ENCODE assay signal across 9 cellular contexts in genomic region chr6:117555882-117556498, GRCh38.
A peak's percentile ranks its signal among the peaks of the same experiment; 100 is the strongest.
DNase-seq lines count a peak whose midpoint lies in the region; ATAC-seq, FAIRE-seq and TF ChIP-seq lines count a peak whose summit lies in the region.
"Had no signal": no experiment of that assay in that cellular context is flagged by ENCODE, and none has a peak within 500 bp of the region (broad histone marks: within the 10 kb centered on the region; RNA-seq: fewer than 3 reads in every experiment).

No MANE protein-coding gene starts in this region.

- peak overlapping the region; percentile 95 for H3K27ac ChIP-seq in RWPE2 (ENCODE audit: poor library complexity, severe bottlenecking)

- H3K4me3 Mint-ChIP-seq in activated naive CD8-positive, alpha-beta T cell treated with anti-CD3 and anti-CD28 coated beads, Interleukin-2, amount 50 U/mL, for 24 hours = no peak overlapping the region

- peak; percentile 46 to 64 for DNase-seq in AML-193 (lab: John Stamatoyannopoulos, UW)
- DNase-seq in RWPE2 (ENCODE audit: low spot score) = no peak
- DNase-seq in activated naive CD8-positive, alpha-beta T cell treated with anti-CD3 and anti-CD28 coated beads, Interleukin-2, amount 50 U/mL, for 24 hours = peak; percentile 62
- DNase-seq in iPS-NIHi11 (ENCODE audit: low spot score) = peak; percentile 25
- peak; percentile 65 to 66 for DNase-seq in stimulated activated CD4-positive, alpha-beta T cell treated with anti-CD3 and anti-CD28 coated beads, Interleukin-2, amount 100 ng/mL, for 48 hours
- no peak for DNase-seq in urothelium cell line (ENCODE audit: low spot score)
- DNase-seq in D341Med (ENCODE audit: low spot score) = no peak

- no peaks in the 10 kb centered on the region for H3K9me3 Mint-ChIP-seq in activated naive CD8-positive, alpha-beta T cell treated with anti-CD3 and anti-CD28 coated beads, Interleukin-2, amount 50 U/mL, for 24 hours

- peak; percentile 51 for ATAC-seq in GM21390 (IDR thresholded peaks at IDR 0.05; ENCODE audit: unreplicated experiment)
- ATAC-seq in RWPE2 (ENCODE audit: low read depth) = peak; percentile 16; the same call in 1 of the 3 replicates
- ATAC-seq in activated naive CD8-positive, alpha-beta T cell treated with anti-CD3 and anti-CD28 coated beads, Interleukin-2, amount 50 U/mL, for 24 hours = no peak
- ATAC-seq: left colon had no signal

- H3K36me3 ChIP-seq in RWPE2 (ENCODE audit: low read depth) = peaks cover 35% of the 10 kb centered on the region

- no peak overlapping the region for H3K27ac Mint-ChIP-seq in activated naive CD8-positive, alpha-beta T cell treated with anti-CD3 and anti-CD28 coated beads, Interleukin-2, amount 50 U/mL, for 24 hours

- peak; percentile 94 for TF ChIP-seq CTCF in RWPE2 (IDR thresholded peaks at IDR 0.05; ENCODE audit: poor library complexity, severe bottlenecking)

- no peak overlapping the region for H3K4me3 ChIP-seq in RWPE2 (ENCODE audit: severe bottlenecking)

- H3K4me1 Mint-ChIP-seq in activated naive CD8-positive, alpha-beta T cell treated with anti-CD3 and anti-CD28 coated beads, Interleukin-2, amount 50 U/mL, for 24 hours = peaks cover 6% of the 10 kb centered on the region

- no peaks in the 10 kb centered on the region for H3K9me3 ChIP-seq in RWPE2 (ENCODE audit: severe bottlenecking)

- no peak for FAIRE-seq in urothelium cell line (lab: Jason Lieb, UNC)

- H3K27me3 ChIP-seq in RWPE2 (ENCODE audit: insufficient read depth, poor library complexity, severe bottlenecking) = no peaks in the 10 kb centered on the region

- peaks cover 30% of the 10 kb centered on the region for H3K4me1 ChIP-seq in RWPE2 (ENCODE audit: insufficient read depth, poor library complexity, severe bottlenecking)

- H3K27me3 Mint-ChIP-seq in activated naive CD8-positive, alpha-beta T cell treated with anti-CD3 and anti-CD28 coated beads, Interleukin-2, amount 50 U/mL, for 24 hours = no peaks in the 10 kb centered on the region

- H3K36me3 Mint-ChIP-seq in activated naive CD8-positive, alpha-beta T cell treated with anti-CD3 and anti-CD28 coated beads, Interleukin-2, amount 50 U/mL, for 24 hours (ENCODE audit: low read depth) = no peaks in the 10 kb centered on the region

Comparison
In these comparisons a context has a peak if more than half of its experiments do, and no peak if none do; other contexts are left out.
1. DNase-seq: peak in AML-193 (2 of 2), activated naive CD8-positive, alpha-beta T cell treated with anti-CD3 and anti-CD28 coated beads, Interleukin-2, amount 50 U/mL, for 24 hours (single experiment), iPS-NIHi11 (single experiment) and stimulated activated CD4-positive, alpha-beta T cell treated with anti-CD3 and anti-CD28 coated beads, Interleukin-2, amount 100 ng/mL, for 48 hours (2 of 2); none in RWPE2 (single experiment), urothelium cell line (single experiment) and D341Med (single experiment).